Comparison of ENCODE assay signal across 32 cellular contexts in the genomic region with DNA sequence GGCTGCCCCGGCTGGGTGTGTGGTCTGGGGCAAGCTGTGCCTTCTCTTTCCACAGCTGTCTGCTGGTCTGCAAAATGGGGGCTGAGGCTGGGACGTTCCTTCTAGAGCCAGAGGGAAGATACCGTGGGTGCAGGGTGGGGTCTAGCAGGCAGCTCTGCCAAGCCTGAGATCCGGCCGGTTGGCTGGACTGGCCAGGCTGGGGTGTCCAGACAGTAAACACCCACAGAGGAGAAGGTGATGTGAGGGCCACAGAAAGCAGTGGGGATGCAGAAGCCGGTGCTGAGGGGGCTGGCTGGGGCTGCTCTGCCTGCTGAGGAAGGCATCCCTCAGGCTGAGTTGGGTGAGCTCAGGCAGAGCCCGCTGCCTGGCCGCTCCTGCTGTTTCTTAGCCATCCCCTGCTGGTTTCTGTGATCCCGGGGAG. TPM values are rescaled to one million over a fixed set of nuclear protein-coding genes. Genes with fewer than 3 reads are reported as not detected.
DNase-seq lines count a peak whose midpoint lies in the region; ATAC-seq and TF ChIP-seq lines count a peak whose summit lies in the region.
"Had no signal": no experiment of that assay in that cellular context is flagged by ENCODE, and none has a peak within 500 bp of the region (broad histone marks: within the 10 kb centered on the region; RNA-seq: fewer than 3 reads in every experiment).

No MANE protein-coding gene starts in this region.

- TF ChIP-seq RAD21 in IMR-90 (IDR thresholded peaks at IDR 0.05; ENCODE audit: low read length), result no peak

- no peaks in the 10 kb centered on the region for H3K36me3 Mint-ChIP-seq in GM23338 (ENCODE audit: low read depth)
- H3K36me3 Mint-ChIP-seq in endodermal cell (ENCODE audit: low read depth), result no peaks in the 10 kb centered on the region
- no peaks in the 10 kb centered on the region for H3K36me3 Mint-ChIP-seq in activated naive CD4-positive, alpha-beta T cell treated with anti-CD3 and anti-CD28 coated beads for 36 hours (ENCODE audit: low read depth)
- H3K36me3 Mint-ChIP-seq: activated naive CD4-positive, alpha-beta T cell treated with anti-CD3 and anti-CD28 coated beads, Interleukin-2, amount 50 U/mL, for 72 hours; CD4-positive, alpha-beta memory T cell; naive B cell had no signal

- no peak overlapping the region for H4K91ac ChIP-seq in IMR-90 (ENCODE audit: insufficient read depth, low read depth, low read length)

- no peaks in the 10 kb centered on the region for H3K27me3 ChIP-seq in GM23338 (ENCODE audit: insufficient read depth)
- peaks cover 4% of the 10 kb centered on the region; the same call in 1 of the 2 replicates for H3K27me3 ChIP-seq in IMR-90 (ENCODE audit: control insufficient read depth, insufficient read depth, low read length)
- H3K27me3 ChIP-seq in endodermal cell (ENCODE audit: control insufficient read depth, insufficient read depth, low read length, poor library complexity, severe bottlenecking), result no peaks in the 10 kb centered on the region
- H3K27me3 ChIP-seq in sigmoid colon, result peaks cover 0 to 3% (median 0%) of the 10 kb centered on the region in 3 donors
- H3K27me3 ChIP-seq: thyroid gland had no signal

- no peaks in the 10 kb centered on the region for H4K20me1 ChIP-seq in GM23338 (replicated peaks; ENCODE audit: insufficient read depth)
- no peaks in the 10 kb centered on the region for H4K20me1 ChIP-seq in IMR-90 (ENCODE audit: insufficient read depth, low read length)

- CTCF ChIA-PET in IMR-90 (lab: Yijun Ruan, JAX), result no interaction called here
- CTCF ChIA-PET in activated naive CD4-positive, alpha-beta T cell treated with anti-CD3 and anti-CD28 coated beads for 36 hours (lab: Charles Lee), result no interaction called here

- TF ChIP-seq CTCF in GM23338 (conservative IDR thresholded peaks at IDR 0.05; ENCODE audit: low read depth in 2 of 2), result no peak
- no peak for TF ChIP-seq CTCF in IMR-90 (conservative IDR thresholded peaks at IDR 0.05; ENCODE audit: low read depth, low read length)
- no peak for TF ChIP-seq CTCF in endodermal cell (conservative IDR thresholded peaks at IDR 0.05)
- TF ChIP-seq CTCF in sigmoid colon (IDR thresholded peaks at IDR 0.05), result no peak

- H2AK5ac ChIP-seq in IMR-90 (ENCODE audit: low read depth, low read length), result no peak overlapping the region

- no peaks in the 10 kb centered on the region for H3K79me2 ChIP-seq in GM23338 (replicated peaks; ENCODE audit: insufficient read depth)

- H3K9ac ChIP-seq in IMR-90 (ENCODE audit: low read depth, low read length) (no peak overlapping the region), endodermal cell (ENCODE audit: extremely low read depth, low read length, poor library complexity, severe bottlenecking) (peak overlapping the region; percentile 6)

- H3K23ac ChIP-seq in IMR-90 (ENCODE audit: low read depth, low read length), result no peak overlapping the region

- H3K9me3 Mint-ChIP-seq in GM23338, result no peaks in the 10 kb centered on the region
- H3K9me3 Mint-ChIP-seq in endodermal cell, result no peaks in the 10 kb centered on the region
- H3K9me3 Mint-ChIP-seq in activated naive CD4-positive, alpha-beta T cell treated with anti-CD3 and anti-CD28 coated beads for 36 hours, result no peaks in the 10 kb centered on the region
- H3K9me3 Mint-ChIP-seq: activated CD8-positive, alpha-beta T cell treated with anti-CD3 and anti-CD28 coated beads for 36 hours; activated naive CD4-positive, alpha-beta T cell treated with anti-CD3 and anti-CD28 coated beads, Interleukin-2, amount 50 U/mL, for 72 hours; naive B cell; stimulated activated naive CD8-positive, alpha-beta T cell treated with anti-CD3 and anti-CD28 coated beads, Interleukin-15, amount 100 ng/mL, for 72 hours had no signal

- no peak overlapping the region for H3K27ac ChIP-seq in GM23338 (ENCODE audit: low read depth)
- no peak overlapping the region for H3K27ac ChIP-seq in IMR-90 (ENCODE audit: insufficient read depth, low read length)
- H3K27ac ChIP-seq in endodermal cell (ENCODE audit: low read depth, low read length), result no peak overlapping the region
- H3K27ac ChIP-seq in sigmoid colon, result no peak overlapping the region
- H3K27ac ChIP-seq: epithelial cell of prostate, thyroid gland had no signal

- POLR2A ChIA-PET in IMR-90 (lab: Charles Lee; ENCODE audit: unreplicated experiment), result no interaction called here

- H3K4ac ChIP-seq in IMR-90 (ENCODE audit: low read depth, low read length), result no peak overlapping the region

- H3K4me3 ChIP-seq in GM23338, result no peak overlapping the region
- no peak overlapping the region for H3K4me3 ChIP-seq in IMR-90 (ENCODE audit: insufficient read depth, low read depth, low read length)
- no peak overlapping the region for H3K4me3 ChIP-seq in endodermal cell (ENCODE audit: low read length)
- H3K4me3 ChIP-seq in sigmoid colon, result no peak overlapping the region
- H3K4me3 ChIP-seq: coronary artery, thyroid gland had no signal

- H2AFZ ChIP-seq in GM23338 (no peak overlapping the region), IMR-90 (replicated peaks; ENCODE audit: low read length, poor library complexity) (no peak overlapping the region)

- H3K9me2 ChIP-seq in GM23338 (ENCODE audit: insufficient read depth), result no peaks in the 10 kb centered on the region

- H2AK9ac ChIP-seq in IMR-90 (replicated peaks; ENCODE audit: low read depth, low read length, poor library complexity), result no peak overlapping the region

- H3K56ac ChIP-seq in IMR-90 (ENCODE audit: extremely low read depth, insufficient read depth, low read length), result no peak overlapping the region

- H4K5ac ChIP-seq in IMR-90 (ENCODE audit: low read depth, low read length), result no peak overlapping the region

- no peak for TF ChIP-seq EP300 in sigmoid colon (IDR thresholded peaks at IDR 0.05)

- H2BK15ac ChIP-seq in IMR-90 (ENCODE audit: low read depth, low read length), result no peak overlapping the region

- H2BK5ac ChIP-seq in IMR-90 (ENCODE audit: low read depth, low read length, poor library complexity, severe bottlenecking), result no peak overlapping the region

- TF ChIP-seq POLR2A in IMR-90 (IDR thresholded peaks at IDR 0.05; ENCODE audit: low read depth, low read length) (no peak), sigmoid colon (IDR thresholded peaks at IDR 0.05) (no peak)

- WGBS in IMR-90 (ENCODE audit: extremely low coverage in 2 of 2, insufficient read length in 1 of 2), 2 experiments, result 0% methylated on average over 1 of the region's 9 CpGs; no CpG with 5 or more reads in 1 of the 2 experiments
- WGBS in endodermal cell (ENCODE audit: insufficient coverage in 1 of 2, insufficient read length in 1 of 2), 2 experiments, result 49 to 68% methylated on average over 6 to 9 of the region's 9 CpGs
- WGBS in sigmoid colon, 2 donors, result 39 to 55% methylated on average over 9 of the region's 9 CpGs

- no peak overlapping the region for H3K27ac Mint-ChIP-seq in GM23338
- peak overlapping the region; percentile 78 for H3K27ac Mint-ChIP-seq in endodermal cell
- no peak overlapping the region for H3K27ac Mint-ChIP-seq in activated naive CD4-positive, alpha-beta T cell treated with anti-CD3 and anti-CD28 coated beads for 36 hours
- H3K27ac Mint-ChIP-seq: activated CD8-positive, alpha-beta T cell treated with anti-CD3 and anti-CD28 coated beads for 36 hours; activated naive CD4-positive, alpha-beta T cell treated with anti-CD3 and anti-CD28 coated beads, Interleukin-2, amount 50 U/mL, for 72 hours; B cell; CD4-positive, alpha-beta memory T cell had no signal

- no TSS peak for BruUV-seq in IMR-90 (replicated peaks; lab: Mats Ljungman, UMichigan)

- H4K8ac ChIP-seq in IMR-90 (ENCODE audit: low read depth in 2 of 2, low read length in 2 of 2), result no peak overlapping the region

- no peak overlapping the region for H3K4me2 ChIP-seq in GM23338
- no peak overlapping the region for H3K4me2 ChIP-seq in IMR-90 (ENCODE audit: low read depth, low read length)

- H3K4me1 Mint-ChIP-seq in GM23338 (peaks cover 31% of the 10 kb centered on the region), endodermal cell (peaks cover 62% of the 10 kb centered on the region)
- no peaks in the 10 kb centered on the region for H3K4me1 Mint-ChIP-seq in activated naive CD4-positive, alpha-beta T cell treated with anti-CD3 and anti-CD28 coated beads for 36 hours (ENCODE audit: low read depth)
- H3K4me1 Mint-ChIP-seq: B cell; CD4-positive, alpha-beta memory T cell; stimulated activated naive CD8-positive, alpha-beta T cell treated with anti-CD3 and anti-CD28 coated beads, Interleukin-15, amount 100 ng/mL, for 72 hours had no signal

- dilution Hi-C loops in IMR-90 (cut with HindIII; ENCODE audit: low sequenced_read_pairs, unreplicated experiment), result no loop called here

- no peak overlapping the region for H3K14ac ChIP-seq in IMR-90 (replicated peaks; ENCODE audit: low read depth, low read length)

- H3K4me1 ChIP-seq in GM23338 (ENCODE audit: insufficient read depth) (peaks cover 9% of the 10 kb centered on the region; the same call in 1 of the 2 replicates), IMR-90 (ENCODE audit: control insufficient read depth, insufficient read depth, low read length) (peaks cover 5% of the 10 kb centered on the region; the same call in 1 of the 2 replicates), endodermal cell (ENCODE audit: control insufficient read depth, insufficient read depth, low read length) (peaks cover 20% of the 10 kb centered on the region), sigmoid colon (no peaks in the 10 kb centered on the region)
- H3K4me1 ChIP-seq: thyroid gland had no signal

- H3K27me3 Mint-ChIP-seq in GM23338 (ENCODE audit: insufficient read depth, low read depth, poor library complexity) (peaks cover 12% of the 10 kb centered on the region), endodermal cell (ENCODE audit: insufficient read depth) (no peaks in the 10 kb centered on the region)
- H3K27me3 Mint-ChIP-seq in activated naive CD4-positive, alpha-beta T cell treated with anti-CD3 and anti-CD28 coated beads for 36 hours (ENCODE audit: low read depth), result peaks cover 4% of the 10 kb centered on the region
- H3K27me3 Mint-ChIP-seq: activated CD8-positive, alpha-beta T cell treated with anti-CD3 and anti-CD28 coated beads for 36 hours; stimulated activated naive CD8-positive, alpha-beta T cell treated with anti-CD3 and anti-CD28 coated beads, Interleukin-15, amount 100 ng/mL, for 72 hours had no signal

- no peak overlapping the region for H3K4me3 Mint-ChIP-seq in GM23338
- H3K4me3 Mint-ChIP-seq in endodermal cell, result peak overlapping the region; percentile 30
- H3K4me3 Mint-ChIP-seq in activated naive CD4-positive, alpha-beta T cell treated with anti-CD3 and anti-CD28 coated beads for 36 hours, result no peak overlapping the region
- H3K4me3 Mint-ChIP-seq: activated CD8-positive, alpha-beta T cell treated with anti-CD3 and anti-CD28 coated beads for 36 hours; B cell; CD4-positive, alpha-beta memory T cell; naive B cell; stimulated activated naive CD8-positive, alpha-beta T cell treated with anti-CD3 and anti-CD28 coated beads, Interleukin-15, amount 100 ng/mL, for 72 hours had no signal

- peak; percentile 53 for ATAC-seq in GM23338
- ATAC-seq in IMR-90 (ENCODE audit: low read depth), result peak; percentile 10
- ATAC-seq in GM19324 (IDR thresholded peaks at IDR 0.05; ENCODE audit: low FRiP score, unreplicated experiment), result no peak
- ATAC-seq: activated CD8-positive, alpha-beta T cell treated with anti-CD3 and anti-CD28 coated beads for 36 hours; activated naive CD4-positive, alpha-beta T cell treated with anti-CD3 and anti-CD28 coated beads, Interleukin-2, amount 50 U/mL, for 72 hours; left lobe of liver; PC-3; stimulated activated naive CD8-positive, alpha-beta T cell treated with anti-CD3 and anti-CD28 coated beads, Interleukin-15, amount 100 ng/mL, for 72 hours had no signal

- H3K36me3 ChIP-seq in GM23338 (ENCODE audit: insufficient read depth), result no peaks in the 10 kb centered on the region
- no peaks in the 10 kb centered on the region for H3K36me3 ChIP-seq in IMR-90 (ENCODE audit: control insufficient read depth, insufficient read depth, low read length)
- no peaks in the 10 kb centered on the region for H3K36me3 ChIP-seq in endodermal cell (ENCODE audit: control insufficient read depth, insufficient read depth, low read length)
- H3K36me3 ChIP-seq in sigmoid colon, result no peaks in the 10 kb centered on the region
- H3K36me3 ChIP-seq: thyroid gland had no signal

- H3K9me1 ChIP-seq in IMR-90 (ENCODE audit: insufficient read depth, low read length), result 0 out of 2 replicates have a peak, but pooled peaks cover 3% of the 10 kb centered on the region

- H2BK120ac ChIP-seq in IMR-90 (ENCODE audit: low read depth, low read length), result no peak overlapping the region

- no peaks in the 10 kb centered on the region for H3F3A ChIP-seq in GM23338 (replicated peaks; ENCODE audit: low read depth)

- in situ Hi-C loops in IMR-90 (cut with MboI; ENCODE audit: low sequenced_read_pairs), result no loop called here

- no peak for DNase-seq in GM23338 (ENCODE audit: low spot score)
- DNase-seq in IMR-90, result no peak
- peak; percentile 63 for DNase-seq in endodermal cell
- DNase-seq in sigmoid colon, result peak; percentile 52
- no peak for DNase-seq in activated naive CD4-positive, alpha-beta T cell treated with anti-CD3 and anti-CD28 coated beads for 36 hours
- DNase-seq in cerebellum (ENCODE audit: low spot score), result no peak
- DNase-seq: ACHN; activated CD8-positive, alpha-beta memory T cell treated with anti-CD3 and anti-CD28 coated beads, Interleukin-2, amount 50 U/mL, for 48 hours; activated CD8-positive, alpha-beta T cell treated with anti-CD3 and anti-CD28 coated beads for 36 hours; anterior cingulate cortex; CD4-positive, alpha-beta memory T cell; effector CD8-positive, alpha-beta T cell; midbrain; naive B cell; NCI-H1436; NCI-H2081 treated with DMSO at 0.1 percent for 48 hours; NCI-H2227 treated with DMSO at 0.1 percent for 48 hours; NCI-H526; NK-92 treated with Interleukin-12 subunit alpha and Interleukin-12 subunit beta, amount 100 ng/mL, for 24 hours; occipital lobe; PC-3; SHP77; small intestine; stimulated activated naive CD8-positive, alpha-beta T cell treated with anti-CD3 and anti-CD28 coated beads, Interleukin-15, amount 100 ng/mL, for 72 hours; T-helper 2 cell; thyroid gland had no signal

- intact Hi-C loops in IMR-90 (cut with micrococcal nuclease), result no loop called here
- intact Hi-C loops in sigmoid colon (cut with DNase I), result no loop called here
- intact Hi-C loops in activated naive CD4-positive, alpha-beta T cell treated with anti-CD3 and anti-CD28 coated beads for 36 hours (cut with micrococcal nuclease), result no loop called here

- H2BK20ac ChIP-seq in IMR-90 (ENCODE audit: low read depth, low read length), result no peak overlapping the region

- no peak overlapping the region for H3K18ac ChIP-seq in IMR-90 (ENCODE audit: low read depth, low read length)

- H3K79me1 ChIP-seq in IMR-90 (ENCODE audit: low read depth in 1 of 2, low read length in 2 of 2), result no peaks in the 10 kb centered on the region; a peak in 1 of 4 replicates

- no peaks in the 10 kb centered on the region for H3K9me3 ChIP-seq in IMR-90 (ENCODE audit: control insufficient read depth, insufficient read depth, low read length)
- H3K9me3 ChIP-seq in endodermal cell (ENCODE audit: control insufficient read depth, low read length), result no peaks in the 10 kb centered on the region
- H3K9me3 ChIP-seq in sigmoid colon, result no peaks in the 10 kb centered on the region
- H3K9me3 ChIP-seq: thyroid gland had no signal

RNA-seq across cellular contexts. Expression of a gene that starts 46.1 kb away (rescaled TPM):
- 24.9 and 26.8 TPM in 2 replicates for total RNA-seq in GM23338 (2014; rRNA removed; shearing (Covaris generic))
- polyA plus RNA-seq in GM23338 (2016; fragmentation: Nextera tagmentation; extraction: Ambion mirVana), result 18.8 and 24.4 TPM in 2 replicates
- 10.8 and 11.8 TPM in 2 replicates for total RNA-seq in IMR-90 (2012; rRNA removed)
- polyA plus RNA-seq in IMR-90 (2012; rRNA removed), result 60.8 and 66.9 TPM in 2 replicates
- polyA plus RNA-seq in IMR-90 (2012; cell fraction: cytosol; rRNA removed), result 38.9 and 94.5 TPM in 2 replicates
- polyA plus RNA-seq in IMR-90 (2012; cell fraction: nucleus; rRNA removed; ENCODE audit: low replicate concordance), result 27.1 and 60.4 TPM in 2 replicates
- total RNA-seq in endodermal cell, result 100 to 1,000 TPM in 1 of 2 donors, 10 to 100 TPM in 1; 86.1 to 136 TPM
- polyA plus RNA-seq in endodermal cell (2013, experiment 1 of 2), result 68.2 TPM
- polyA plus RNA-seq in endodermal cell (2013, experiment 2 of 2), result 78.4 TPM
- 100 to 1,000 TPM in 1 of 4 donors, 10 to 100 TPM in 3; 18.7 to 134 (median 56.5) TPM for total RNA-seq in sigmoid colon
- polyA plus RNA-seq in sigmoid colon, result 10 to 100 TPM in 1 of 3 donors, 1 to 10 TPM in 2; 1.2 to 14.8 (median 4.2) TPM
- not detected for total RNA-seq in activated naive CD4-positive, alpha-beta T cell treated with anti-CD3 and anti-CD28 coated beads for 36 hours
- total RNA-seq in cerebellum, result 11.3 TPM
- total RNA-seq: activated naive CD4-positive, alpha-beta T cell treated with anti-CD3 and anti-CD28 coated beads, Interleukin-2, amount 50 U/mL, for 72 hours; CD4-positive, alpha-beta memory T cell had no signal
- polyA plus RNA-seq: CD4-positive, alpha-beta memory T cell had no signal

Comparison
In these comparisons a context has a peak if more than half of its experiments do, and no peak if none do; other contexts are left out.
1. DNase-seq: peak in endodermal cell (single experiment) and sigmoid colon (single experiment); none in GM23338 (single experiment), IMR-90 (single experiment), activated naive CD4-positive, alpha-beta T cell treated with anti-CD3 and anti-CD28 coated beads for 36 hours (single experiment) and cerebellum (single experiment).
2. RNA of a gene that starts 46.1 kb away (total RNA-seq): 86.1 to 136 TPM in endodermal cell, 18.7 to 134 TPM in sigmoid colon, 24.9 to 26.8 TPM in GM23338, 10.8 to 11.8 TPM in IMR-90 and 11.3 TPM in cerebellum (single experiment); not detected in activated naive CD4-positive, alpha-beta T cell treated with anti-CD3 and anti-CD28 coated beads for 36 hours; every median in the first group is over 10 times any median in the second.